ENCODE assay signal across 14 cellular contexts in genomic region chr3:46699846-46700523, GRCh38. TPM values are rescaled to one million over a fixed set of nuclear protein-coding genes. Genes with fewer than 3 reads are reported as not detected.
DNase-seq lines count a peak whose midpoint lies in the region; ATAC-seq and TF ChIP-seq lines count a peak whose summit lies in the region.
"Had no signal": no experiment of that assay in that cellular context is flagged by ENCODE, and none has a peak within 500 bp of the region (broad histone marks: within the 10 kb centered on the region; RNA-seq: fewer than 3 reads in every experiment).

No MANE protein-coding gene starts in this region.

- no peak overlapping the region for H3K27ac ChIP-seq in BLaER1 treated with 17β-estradiol and CSF1 and Interleukin-3, amounts not matched to agents 10 nM and 100 nM
- H3K27ac ChIP-seq in angular gyrus (ENCODE audit: low read depth, low read length) (peak overlapping the region; percentile 92), right cardiac atrium (ENCODE audit: low read length) (no peak overlapping the region), psoas muscle (peak overlapping the region; percentile 48), SJCRH30 (no peak overlapping the region)
- H3K27ac ChIP-seq: brain microvascular endothelial cell had no signal

- TF ChIP-seq CTCF in psoas muscle (IDR thresholded peaks at IDR 0.05) = no peak

- ATAC-seq in right cardiac atrium (peak; percentile 41 to 42), psoas muscle (peak in 1 of 4 donors; percentile 10), GM18498 (IDR thresholded peaks at IDR 0.05; ENCODE audit: unreplicated experiment) (no peak)

- H3K36me3 ChIP-seq in BLaER1 treated with 17β-estradiol and CSF1 and Interleukin-3, amounts not matched to agents 10 nM and 100 nM = no peaks in the 10 kb centered on the region
- no peaks in the 10 kb centered on the region for H3K36me3 ChIP-seq in psoas muscle (ENCODE audit: insufficient read depth in 1 of 2, low read depth in 1 of 2)
- no peaks in the 10 kb centered on the region for H3K36me3 ChIP-seq in SJCRH30
- H3K36me3 ChIP-seq: brain microvascular endothelial cell had no signal

- H4K20me1 ChIP-seq in BLaER1 treated with 17β-estradiol and CSF1 and Interleukin-3, amounts not matched to agents 10 nM and 100 nM = peaks cover 0 to 30% (median 0%) of the 10 kb centered on the region in 11 experiments; a peak in 8 of 22 replicates

- H3K9me3 ChIP-seq in BLaER1 treated with 17β-estradiol and CSF1 and Interleukin-3, amounts not matched to agents 10 nM and 100 nM (replicated peaks in 1 of 11) = no peaks in the 10 kb centered on the region
- H3K9me3 ChIP-seq in right cardiac atrium (ENCODE audit: control insufficient read depth, low read length) (no peaks in the 10 kb centered on the region), psoas muscle (no peaks in the 10 kb centered on the region), SJCRH30 (replicated peaks) (no peaks in the 10 kb centered on the region)

- no peak overlapping the region for H3K4me3 ChIP-seq in BLaER1 treated with 17β-estradiol and CSF1 and Interleukin-3, amounts not matched to agents 10 nM and 100 nM
- H3K4me3 ChIP-seq in right cardiac atrium (ENCODE audit: low read length) (no peak overlapping the region), psoas muscle (no peak overlapping the region), SJCRH30 (no peak overlapping the region)

- peak overlapping the region in 1 of 11 experiments; percentile 8; a peak in 1 of 22 replicates for H3K9ac ChIP-seq in BLaER1 treated with 17β-estradiol and CSF1 and Interleukin-3, amounts not matched to agents 10 nM and 100 nM

- peaks cover 38 to 64% (median 55%) of the 10 kb centered on the region in 10 experiments for H3K4me1 ChIP-seq in BLaER1 treated with 17β-estradiol and CSF1 and Interleukin-3, amounts not matched to agents 10 nM and 100 nM
- peaks cover 26% of the 10 kb centered on the region for H3K4me1 ChIP-seq in right cardiac atrium (ENCODE audit: control insufficient read depth, insufficient read depth, low read length)
- peaks cover 57% of the 10 kb centered on the region for H3K4me1 ChIP-seq in psoas muscle
- H3K4me1 ChIP-seq in SJCRH30 = peaks cover 16% of the 10 kb centered on the region

- DNase-seq in right cardiac atrium (peak; percentile 64 to 87 (median 83)), psoas muscle (peak; percentile 67 to 83), SJCRH30 (no peak), kidney glomerular epithelial cell (lab: John Stamatoyannopoulos, UW) (no peak), NCI-H2196 (lab: John Stamatoyannopoulos, UW; ENCODE audit: unreplicated experiment) (no peak)
- DNase-seq: activated CD4-positive, alpha-beta memory T cell treated with anti-CD3 and anti-CD28 coated beads for 36 hours; activated gamma-delta T cell; brain microvascular endothelial cell; NCI-H1105 had no signal

- 69% methylated on average over 8 of the region's 8 CpGs for WGBS in right cardiac atrium
- WGBS in psoas muscle, 3 donors = 62 to 79% (median 66%) methylated on average over 8 of the region's 8 CpGs

- H3K27me3 ChIP-seq in BLaER1 treated with 17β-estradiol and CSF1 and Interleukin-3, amounts not matched to agents 10 nM and 100 nM = peaks cover 24 to 33% (median 27%) of the 10 kb centered on the region in 11 experiments
- H3K27me3 ChIP-seq in right cardiac atrium (ENCODE audit: control insufficient read depth, insufficient read depth) (no peaks in the 10 kb centered on the region), psoas muscle (ENCODE audit: insufficient read depth in 3 of 3, low read length in 2 of 3) (no peaks in the 10 kb centered on the region), SJCRH30 (no peaks in the 10 kb centered on the region)

- H3K4me2 ChIP-seq in BLaER1 treated with 17β-estradiol and CSF1 and Interleukin-3, amounts not matched to agents 10 nM and 100 nM = peak overlapping the region in 10 of 11 experiments; percentile 7 to 85 (median 45); a peak in 19 of 22 replicates

- intact Hi-C loops in right cardiac atrium (cut with DNase I) = loop anchor here (5.0 to 10.0 kb wide), 4 partner anchors 165 to 625 kb away; partner anchors contain the start of gene MYL3 (in 1 of the 4)
- intact Hi-C loops in psoas muscle (cut with DNase I) = loop anchor here (5.0 to 10.0 kb wide), 4 partner anchors 165 to 625 kb away; partner anchors contain the start of gene MYL3 (in 1 of the 2)

RNA-seq across cellular contexts. Expression of gene TMIE, which starts 1.2 kb away (rescaled TPM):
- under 1 TPM; 0.40 to 0.76 (median 0.65) TPM for total RNA-seq in right cardiac atrium
- polyA plus RNA-seq in right cardiac atrium = 0.95 TPM
- total RNA-seq in psoas muscle = 1 to 10 TPM in 1 of 4 donors, under 1 TPM in 3; 0.27 to 2.2 (median 0.33) TPM
- 1 to 10 TPM in 1 of 3 donors, under 1 TPM in 2; 0.40 to 1.1 (median 0.65) TPM for polyA plus RNA-seq in psoas muscle
- 0.08 and 0.10 TPM in 2 replicates for total RNA-seq in SJCRH30 (2014; rRNA removed; shearing (Covaris generic))
- total RNA-seq: RPMI7951 had no signal
- polyA plus RNA-seq: AG04450 had no signal

RNA-seq across cellular contexts. Expression of gene ALS2CL, which starts 6.5 kb away (rescaled TPM):
- total RNA-seq in right cardiac atrium (10 to 100 TPM; 16.1 to 33.1 (median 19.0) TPM), psoas muscle (10 to 100 TPM in 1 of 4 donors, 1 to 10 TPM in 3; 5.0 to 10.1 (median 8.0) TPM)
- polyA plus RNA-seq in right cardiac atrium (18.8 TPM), psoas muscle (1 to 10 TPM; 5.2 to 6.6 (median 5.5) TPM)
- 6.5 and 9.4 TPM in 2 replicates for total RNA-seq in SJCRH30 (2014; rRNA removed; shearing (Covaris generic))

RNA-seq across cellular contexts. Expression of gene PRSS50, which starts 17.7 kb away (rescaled TPM):
- under 1 TPM in 2 of 4 donors, not detected in 2; 0.12 to 0.31 TPM for total RNA-seq in right cardiac atrium
- 0.14 TPM for polyA plus RNA-seq in right cardiac atrium
- total RNA-seq in psoas muscle = under 1 TPM in 3 of 4 donors, not detected in 1; 0.12 to 0.34 (median 0.23) TPM
- under 1 TPM; 0.01 to 0.15 (median 0.07) TPM for polyA plus RNA-seq in psoas muscle
- total RNA-seq in SJCRH30 (2014; rRNA removed; shearing (Covaris generic)) = not detected in 2 replicates
- total RNA-seq: activated CD4-positive, alpha-beta memory T cell treated with anti-CD3 and anti-CD28 coated beads for 36 hours; RPMI7951 had no signal
- polyA plus RNA-seq: AG04450 had no signal

Comparison
In these comparisons a context has a peak if more than half of its experiments do, and no peak if none do; other contexts are left out.
1. H3K27ac ChIP-seq: peak in angular gyrus (single experiment) and psoas muscle (single experiment); none in BLaER1 treated with 17β-estradiol and CSF1 and Interleukin-3, amounts not matched to agents 10 nM and 100 nM (0 of 11), right cardiac atrium (single experiment) and SJCRH30 (single experiment).
2. DNase-seq: peak in right cardiac atrium (3 of 3) and psoas muscle (2 of 2); none in SJCRH30 (0 of 2), kidney glomerular epithelial cell (single experiment) and NCI-H2196 (single experiment).